Comparison of ENCODE assay signal across 11 cellular contexts in genomic region chr15:90230071-90230494, GRCh38. TPM values are rescaled to one million over a fixed set of nuclear protein-coding genes. Genes with fewer than 3 reads are reported as not detected.
DNase-seq lines count a peak whose midpoint lies in the region; ATAC-seq and TF ChIP-seq lines count a peak whose summit lies in the region.
"Had no signal": no experiment of that assay in that cellular context is flagged by ENCODE, and none has a peak within 500 bp of the region (broad histone marks: within the 10 kb centered on the region; RNA-seq: fewer than 3 reads in every experiment).

No MANE protein-coding gene starts in this region.

- no peaks in the 10 kb centered on the region for H3K27me3 Mint-ChIP-seq in activated naive CD4-positive, alpha-beta T cell treated with anti-CD3 and anti-CD28 coated beads for 36 hours (ENCODE audit: low read depth)
- H3K27me3 Mint-ChIP-seq in central memory CD8-positive, alpha-beta T cell = no peaks in the 10 kb centered on the region
- no peaks in the 10 kb centered on the region for H3K27me3 Mint-ChIP-seq in memory B cell

- H3K4me3 Mint-ChIP-seq in activated naive CD4-positive, alpha-beta T cell treated with anti-CD3 and anti-CD28 coated beads for 36 hours = peak overlapping the region; percentile 89
- H3K4me3 Mint-ChIP-seq in central memory CD8-positive, alpha-beta T cell = peak overlapping the region; percentile 77
- H3K4me3 Mint-ChIP-seq in memory B cell = no peak overlapping the region

- peaks cover 30% of the 10 kb centered on the region for H3K36me3 Mint-ChIP-seq in activated naive CD4-positive, alpha-beta T cell treated with anti-CD3 and anti-CD28 coated beads for 36 hours (ENCODE audit: low read depth)
- peaks cover 52% of the 10 kb centered on the region for H3K36me3 Mint-ChIP-seq in central memory CD8-positive, alpha-beta T cell (ENCODE audit: insufficient read depth)
- H3K36me3 Mint-ChIP-seq in memory B cell = peaks cover 11% of the 10 kb centered on the region

- no peak for DNase-seq in activated naive CD4-positive, alpha-beta T cell treated with anti-CD3 and anti-CD28 coated beads for 36 hours
- DNase-seq in activated naive CD4-positive, alpha-beta T cell (lab: John Stamatoyannopoulos, UW) = no peak
- DNase-seq in central memory CD8-positive, alpha-beta T cell (ENCODE audit: low spot score in 2 of 2) = no peak
- DNase-seq in memory B cell (ENCODE audit: low spot score in 2 of 2) = no peak
- no peak for DNase-seq in tibial nerve (ENCODE audit: low spot score in 2 of 2)
- DNase-seq in GF-D8 (lab: John Stamatoyannopoulos, UW) = no peak
- no peak for DNase-seq in DMS114 treated with DMSO at 0.1 percent for 48 hours (lab: John Stamatoyannopoulos, UW; ENCODE audit: unreplicated experiment)
- DNase-seq: activated CD4-positive, alpha-beta T cell treated with anti-CD3 and anti-CD28 coated beads, Interleukin-2, amount 50 U/mL, for 4 hours; NCI-H1092 treated with DMSO at 0.1 percent for 48 hours had no signal

- peak overlapping the region in 3 of 4 donors; percentile 49 to 96 (median 75) for H3K27ac ChIP-seq in tibial nerve

- H3K27ac Mint-ChIP-seq in activated naive CD4-positive, alpha-beta T cell treated with anti-CD3 and anti-CD28 coated beads for 36 hours = peak overlapping the region; percentile 90
- H3K27ac Mint-ChIP-seq in central memory CD8-positive, alpha-beta T cell (ENCODE audit: low read depth) = peak overlapping the region; percentile 99
- peak overlapping the region; percentile 95 for H3K27ac Mint-ChIP-seq in memory B cell

- WGBS in tibial nerve, 2 donors = 53 to 55% methylated on average over 12 of the region's 12 CpGs

- H3K4me3 ChIP-seq in tibial nerve = no peak overlapping the region

- peaks cover 45% of the 10 kb centered on the region for H3K4me1 Mint-ChIP-seq in activated naive CD4-positive, alpha-beta T cell treated with anti-CD3 and anti-CD28 coated beads for 36 hours (ENCODE audit: low read depth)
- peaks cover 50% of the 10 kb centered on the region for H3K4me1 Mint-ChIP-seq in central memory CD8-positive, alpha-beta T cell
- H3K4me1 Mint-ChIP-seq in memory B cell = peaks cover 37% of the 10 kb centered on the region

- intact Hi-C loops in activated naive CD4-positive, alpha-beta T cell treated with anti-CD3 and anti-CD28 coated beads for 36 hours (cut with micrococcal nuclease) = loop anchor here (5.0 kb wide), 3 partner anchors 193 to 362 kb away; partner anchors contain the start of gene ZNF710

- no peak for TF ChIP-seq CTCF in tibial nerve (IDR thresholded peaks at IDR 0.05)

- no peaks in the 10 kb centered on the region for H3K9me3 ChIP-seq in tibial nerve

- no peaks in the 10 kb centered on the region for H3K9me3 Mint-ChIP-seq in activated naive CD4-positive, alpha-beta T cell treated with anti-CD3 and anti-CD28 coated beads for 36 hours
- no peaks in the 10 kb centered on the region for H3K9me3 Mint-ChIP-seq in central memory CD8-positive, alpha-beta T cell
- H3K9me3 Mint-ChIP-seq in memory B cell = no peaks in the 10 kb centered on the region

- no peak for ATAC-seq in central memory CD8-positive, alpha-beta T cell (replicated peaks; ENCODE audit: extremely low read depth, poor library complexity, severe bottlenecking)
- ATAC-seq in memory B cell (ENCODE audit: low read depth) (no peak), HG03354 (IDR thresholded peaks at IDR 0.05; ENCODE audit: poor library complexity, severe bottlenecking, unreplicated experiment) (no peak)

- CTCF ChIA-PET in activated naive CD4-positive, alpha-beta T cell treated with anti-CD3 and anti-CD28 coated beads for 36 hours (lab: Charles Lee) = interaction anchor here (1.6 kb wide), 1 partner anchor 87 kb away, joined by 6 read pairs; no protein-coding TSS in a partner anchor

- H3K27me3 ChIP-seq in tibial nerve = no peaks in the 10 kb centered on the region
- H3K27me3 ChIP-seq: dorsolateral prefrontal cortex had no signal

- no peak for TF ChIP-seq EP300 in tibial nerve (IDR thresholded peaks at IDR 0.05)

- TF ChIP-seq POLR2A in tibial nerve (IDR thresholded peaks at IDR 0.05) = no peak

- H3K36me3 ChIP-seq in tibial nerve = peaks cover 2 to 65% (median 16%) of the 10 kb centered on the region in 3 donors

- H3K4me1 ChIP-seq in tibial nerve = peaks cover 0 to 41% (median 27%) of the 10 kb centered on the region in 4 donors

RNA-seq across cellular contexts. Expression of gene CIB1, which starts 3.7 kb away (rescaled TPM):
- 100 to 1,000 TPM; 156 to 171 TPM for total RNA-seq in activated naive CD4-positive, alpha-beta T cell treated with anti-CD3 and anti-CD28 coated beads for 36 hours
- 10 to 100 TPM; 27.5 to 48.1 (median 37.8) TPM for total RNA-seq in tibial nerve

RNA-seq across cellular contexts. Expression of gene GDPGP1, which starts 3.9 kb away (rescaled TPM):
- total RNA-seq in activated naive CD4-positive, alpha-beta T cell treated with anti-CD3 and anti-CD28 coated beads for 36 hours = 1 to 10 TPM; 1.5 to 3.6 TPM
- total RNA-seq in tibial nerve = 1 to 10 TPM; 1.4 to 6.9 (median 4.9) TPM

RNA-seq across cellular contexts. Expression of gene TTLL13, which starts 19.3 kb away (rescaled TPM):
- total RNA-seq in activated naive CD4-positive, alpha-beta T cell treated with anti-CD3 and anti-CD28 coated beads for 36 hours = under 1 TPM; 0.15 to 0.26 TPM
- total RNA-seq in tibial nerve = under 1 TPM in 1 of 4 donors, not detected in 3; 0.60 TPM

RNA-seq across cellular contexts. Expression of gene SEMA4B, which starts 29.0 kb away (rescaled TPM):
- 1 to 10 TPM; 6.8 to 8.6 TPM for total RNA-seq in activated naive CD4-positive, alpha-beta T cell treated with anti-CD3 and anti-CD28 coated beads for 36 hours
- total RNA-seq in tibial nerve = 100 to 1,000 TPM in 1 of 4 donors, 10 to 100 TPM in 3; 43.1 to 104 (median 59.0) TPM

RNA-seq across cellular contexts. Expression of gene NGRN, which starts 35.4 kb away (rescaled TPM):
- total RNA-seq in activated naive CD4-positive, alpha-beta T cell treated with anti-CD3 and anti-CD28 coated beads for 36 hours = 10 to 100 TPM; 30.7 to 31.0 TPM
- total RNA-seq in tibial nerve = 10 to 100 TPM; 70.1 to 90.0 (median 74.6) TPM
